ENCODE assay signal across 1 cellular context in genomic region chr2:27320958-27321543, GRCh38.
TF ChIP-seq lines count a peak whose summit lies in the region.

No MANE protein-coding gene starts in this region.

TF ChIP-seq in K562, 482 proteins besides CTCF, POLR2A, EP300 and RAD21 (continued from another document and continues in another):
- TF ChIP-seq CC2D1A (IDR thresholded peaks at IDR 0.05) (no peak), ZFP91 (CRISPR knock-in tag; IDR thresholded peaks at IDR 0.05) (no peak; the same call in 1 of the 2 replicates), ELK3 (CRISPR knock-in tag; IDR thresholded peaks at IDR 0.05) (no peak), ILK (tag; IDR thresholded peaks at IDR 0.05; ENCODE audit: borderline replicate concordance, low read depth) (no peak), HSF4 (CRISPR knock-in tag; IDR thresholded peaks at IDR 0.05; ENCODE audit: borderline replicate concordance) (no peak), ELF2 (CRISPR knock-in tag; IDR thresholded peaks at IDR 0.05) (no peak), KLF6 (CRISPR knock-in tag; IDR thresholded peaks at IDR 0.05; ENCODE audit: borderline replicate concordance) (no peak), ZNF444 (CRISPR knock-in tag; IDR thresholded peaks at IDR 0.05) (no peak), GABPB2 (CRISPR knock-in tag; conservative IDR thresholded peaks at IDR 0.05) (no peak), E2F3 (CRISPR knock-in tag; IDR thresholded peaks at IDR 0.05) (no peak), ZBED1 (IDR thresholded peaks at IDR 0.05) (no peak), ZBTB43 (CRISPR knock-in tag; IDR thresholded peaks at IDR 0.05) (no peak), ELK1 (CRISPR knock-in tag; IDR thresholded peaks at IDR 0.05) (no peak), FOXP4 (CRISPR knock-in tag; IDR thresholded peaks at IDR 0.05; ENCODE audit: borderline replicate concordance) (no peak), CSDE1 (IDR thresholded peaks at IDR 0.05) (no peak), SAFB2 (IDR thresholded peaks at IDR 0.05; ENCODE audit: borderline replicate concordance, low read depth, low read length, severe bottlenecking) (no peak), ZNF274 (IDR thresholded peaks at IDR 0.05; ENCODE audit: borderline replicate concordance, low read depth, low read length) (no peak), ZZZ3 (IDR thresholded peaks at IDR 0.05) (no peak), KAT7 (CRISPR knock-in tag; IDR thresholded peaks at IDR 0.05; ENCODE audit: borderline replicate concordance) (no peak), ZNF408 (CRISPR knock-in tag; IDR thresholded peaks at IDR 0.05; ENCODE audit: low read depth) (no peak), TFE3 (CRISPR knock-in tag; IDR thresholded peaks at IDR 0.05) (no peak), PHF8 (IDR thresholded peaks at IDR 0.05; ENCODE audit: borderline replicate concordance, low read length) (no peak), ZNF12 (CRISPR knock-in tag; IDR thresholded peaks at IDR 0.05) (no peak), ILF3 (IDR thresholded peaks at IDR 0.05; ENCODE audit: borderline replicate concordance) (no peak), FOXJ3 (CRISPR knock-in tag; IDR thresholded peaks at IDR 0.05) (no peak), HDGF (IDR thresholded peaks at IDR 0.05) (no peak; the same call in none of the 2 replicates), ZNF511 (CRISPR knock-in tag; IDR thresholded peaks at IDR 0.05) (no peak), GTF3C2 (IDR thresholded peaks at IDR 0.05; ENCODE audit: borderline replicate concordance, extremely low read depth, insufficient read length) (no peak), TRIM28 (IDR thresholded peaks at IDR 0.05) (no peak), NCOR1 (IDR thresholded peaks at IDR 0.05) (no peak), KDM5B (IDR thresholded peaks at IDR 0.05; ENCODE audit: insufficient replicate concordance, low read depth, low read length) (peak; percentile 18), NUFIP1 (IDR thresholded peaks at IDR 0.05; ENCODE audit: partially characterized antibody) (no peak), ATF1 (CRISPR knock-in tag; IDR thresholded peaks at IDR 0.05) (no peak), ATF1 (tag; IDR thresholded peaks at IDR 0.05) (peak; percentile 81), NFE2L1 (tag; IDR thresholded peaks at IDR 0.05; ENCODE audit: borderline replicate concordance, low read depth) (no peak), NR2C1 (IDR thresholded peaks at IDR 0.05) (no peak), NR2C1 (tag; IDR thresholded peaks at IDR 0.05) (no peak), ZNF79 (CRISPR knock-in tag; IDR thresholded peaks at IDR 0.05; ENCODE audit: low read depth) (no peak), HOXB6 (CRISPR knock-in tag; IDR thresholded peaks at IDR 0.05; ENCODE audit: borderline replicate concordance) (no peak), ZNF347 (CRISPR knock-in tag; IDR thresholded peaks at IDR 0.05; ENCODE audit: low read depth) (no peak), SFPQ (IDR thresholded peaks at IDR 0.05; ENCODE audit: low read depth, low read length) (no peak), POU5F1 (IDR thresholded peaks at IDR 0.05; ENCODE audit: borderline replicate concordance, low read depth, low read length, partially characterized antibody) (no peak), CXXC5 (CRISPR knock-in tag; IDR thresholded peaks at IDR 0.05) (peak; percentile 60), ZBTB34 (CRISPR knock-in tag; IDR thresholded peaks at IDR 0.05) (no peak), PURB (CRISPR knock-in tag; IDR thresholded peaks at IDR 0.05; ENCODE audit: low read depth) (no peak), SAP30 (IDR thresholded peaks at IDR 0.05; ENCODE audit: borderline replicate concordance, insufficient read depth, low read depth, low read length, poor library complexity, severe bottlenecking) (no peak), MCM7 (IDR thresholded peaks at IDR 0.05) (no peak), C11orf30 (IDR thresholded peaks at IDR 0.05; ENCODE audit: low read depth) (no peak), ZNF316 (IDR thresholded peaks at IDR 0.05) (no peak), ZBTB49 (CRISPR knock-in tag; IDR thresholded peaks at IDR 0.05; ENCODE audit: borderline replicate concordance) (no peak), JUN (IDR thresholded peaks at IDR 0.05; ENCODE audit: borderline replicate concordance, low read depth, low read length) (peak; percentile 100), JUN (CRISPR knock-in tag; IDR thresholded peaks at IDR 0.05; ENCODE audit: borderline replicate concordance) (no peak)
